Comparison of ENCODE assay signal across 8 cellular contexts in the genomic region with DNA sequence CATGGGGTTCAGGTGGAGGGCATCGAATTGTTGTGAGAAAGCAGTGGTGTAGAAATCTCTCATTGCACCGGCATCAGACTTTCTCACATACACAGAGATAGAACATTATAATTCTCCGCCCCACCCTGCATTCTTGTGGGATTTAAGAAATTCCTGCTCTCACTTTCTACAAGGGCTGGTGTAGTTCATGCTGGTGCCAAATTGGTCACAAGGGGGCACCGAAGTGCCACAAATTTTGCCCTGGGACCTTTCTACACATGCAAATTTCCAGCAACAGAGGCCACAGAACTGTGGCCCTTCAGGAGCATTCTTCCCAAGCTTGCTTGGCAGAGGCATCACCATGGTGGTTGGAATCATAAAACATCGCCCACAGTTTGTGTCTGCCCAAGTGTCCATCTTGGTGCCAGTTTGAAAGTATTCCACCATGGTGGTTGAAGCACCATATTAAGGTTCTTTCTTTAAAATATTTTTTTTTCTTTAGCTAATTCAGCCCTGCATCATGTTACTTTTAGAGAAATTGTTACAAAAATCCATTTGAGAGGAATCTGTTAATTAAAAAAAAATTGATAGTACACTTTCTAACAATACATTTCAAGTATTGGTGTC.
DNase-seq lines count a peak whose midpoint lies in the region; ATAC-seq and TF ChIP-seq lines count a peak whose summit lies in the region.

No MANE protein-coding gene starts in this region.

- no peak overlapping the region for H3K27ac Mint-ChIP-seq in activated CD4-positive, alpha-beta T cell treated with anti-CD3 and anti-CD28 coated beads, Interleukin-2, amount 10 ng/mL, durations not matched to agents 24 days and 14 days

- peaks cover under 1% of the 10 kb centered on the region for H3K27me3 ChIP-seq in RWPE2 (ENCODE audit: insufficient read depth, poor library complexity, severe bottlenecking)

- H3K4me1 ChIP-seq in RWPE2 (ENCODE audit: insufficient read depth, poor library complexity, severe bottlenecking), result no peaks in the 10 kb centered on the region

- H3K9me3 ChIP-seq in RWPE2 (ENCODE audit: severe bottlenecking), result no peaks in the 10 kb centered on the region

- H3K4me1 Mint-ChIP-seq in activated CD4-positive, alpha-beta T cell treated with anti-CD3 and anti-CD28 coated beads, Interleukin-2, amount 10 ng/mL, durations not matched to agents 24 days and 14 days, result no peaks in the 10 kb centered on the region

- TF ChIP-seq RAD21 in Ishikawa (IDR thresholded peaks at IDR 0.05; ENCODE audit: low read depth), result peak; percentile 73

- no peaks in the 10 kb centered on the region for H3K9me3 Mint-ChIP-seq in activated CD4-positive, alpha-beta T cell treated with anti-CD3 and anti-CD28 coated beads, Interleukin-2, amount 10 ng/mL, durations not matched to agents 24 days and 14 days

- peak; percentile 64 for DNase-seq in activated CD4-positive, alpha-beta T cell treated with anti-CD3 and anti-CD28 coated beads, Interleukin-2, amount 10 ng/mL, durations not matched to agents 24 days and 14 days
- no peak for DNase-seq in activated CD4-positive, alpha-beta T cell treated with anti-CD3 and anti-CD28 coated beads, Interleukin-2, amount 50 U/mL, for 4 hours
- DNase-seq in RWPE2 (ENCODE audit: low spot score) (no peak), ecto neural progenitor cell (ENCODE audit: low spot score) (peak; percentile 85), mucosa of gallbladder (ENCODE audit: low spot score) (peak; percentile 31)
- DNase-seq in activated CD4-positive, CD25-positive, alpha-beta regulatory T cell treated with anti-CD3 and anti-CD28 coated beads, Interleukin-2, amount 50 U/mL, for 72 hours, result no peak

- no peaks in the 10 kb centered on the region for H3K36me3 ChIP-seq in RWPE2 (ENCODE audit: low read depth)

- no peak overlapping the region for H3K4me3 ChIP-seq in RWPE2 (ENCODE audit: severe bottlenecking)

- ATAC-seq in GM21529 (IDR thresholded peaks at IDR 0.05; ENCODE audit: unreplicated experiment), result peak; percentile 90
- peak; percentile 95 for ATAC-seq in RWPE2 (ENCODE audit: low read depth)

- no peak overlapping the region for H3K4me3 Mint-ChIP-seq in activated CD4-positive, alpha-beta T cell treated with anti-CD3 and anti-CD28 coated beads, Interleukin-2, amount 10 ng/mL, durations not matched to agents 24 days and 14 days

- TF ChIP-seq EP300 in Ishikawa (IDR thresholded peaks at IDR 0.05; ENCODE audit: borderline replicate concordance), result no peak

- intact Hi-C loops in activated CD4-positive, alpha-beta T cell treated with anti-CD3 and anti-CD28 coated beads, Interleukin-2, amount 10 ng/mL, durations not matched to agents 24 days and 14 days (cut with micrococcal nuclease), result no loop called here

- H3K27me3 Mint-ChIP-seq in activated CD4-positive, alpha-beta T cell treated with anti-CD3 and anti-CD28 coated beads, Interleukin-2, amount 10 ng/mL, durations not matched to agents 24 days and 14 days, result peaks cover 4% of the 10 kb centered on the region

- H3K36me3 Mint-ChIP-seq in activated CD4-positive, alpha-beta T cell treated with anti-CD3 and anti-CD28 coated beads, Interleukin-2, amount 10 ng/mL, durations not matched to agents 24 days and 14 days (ENCODE audit: low read depth), result no peaks in the 10 kb centered on the region

- peak; percentile 66 for TF ChIP-seq CTCF in RWPE2 (IDR thresholded peaks at IDR 0.05; ENCODE audit: poor library complexity, severe bottlenecking)

- no peak overlapping the region for H3K27ac ChIP-seq in RWPE2 (ENCODE audit: poor library complexity, severe bottlenecking)

TF ChIP-seq in Ishikawa, 13 proteins besides CTCF, POLR2A, EP300 and RAD21:
- TF ChIP-seq CREB1 (IDR thresholded peaks at IDR 0.05; ENCODE audit: low read depth), result no peak
- TF ChIP-seq TEAD4 (IDR thresholded peaks at IDR 0.05), result peak; percentile 55
- TF ChIP-seq FOXM1 (IDR thresholded peaks at IDR 0.05; ENCODE audit: borderline replicate concordance, low read depth), result no peak
- no peak for TF ChIP-seq NFIC (IDR thresholded peaks at IDR 0.05)
- TF ChIP-seq TAF1 (IDR thresholded peaks at IDR 0.05; ENCODE audit: low read depth), result no peak

Comparison
In these comparisons a context has a peak if more than half of its experiments do, and no peak if none do; other contexts are left out.
1. DNase-seq: peak in activated CD4-positive, alpha-beta T cell treated with anti-CD3 and anti-CD28 coated beads, Interleukin-2, amount 10 ng/mL, durations not matched to agents 24 days and 14 days (single experiment), ecto neural progenitor cell (single experiment) and mucosa of gallbladder (single experiment); none in activated CD4-positive, alpha-beta T cell treated with anti-CD3 and anti-CD28 coated beads, Interleukin-2, amount 50 U/mL, for 4 hours (0 of 2), RWPE2 (single experiment) and activated CD4-positive, CD25-positive, alpha-beta regulatory T cell treated with anti-CD3 and anti-CD28 coated beads, Interleukin-2, amount 50 U/mL, for 72 hours (single experiment).